Comparison of ENCODE assay signal across 8 cellular contexts in the genomic region with DNA sequence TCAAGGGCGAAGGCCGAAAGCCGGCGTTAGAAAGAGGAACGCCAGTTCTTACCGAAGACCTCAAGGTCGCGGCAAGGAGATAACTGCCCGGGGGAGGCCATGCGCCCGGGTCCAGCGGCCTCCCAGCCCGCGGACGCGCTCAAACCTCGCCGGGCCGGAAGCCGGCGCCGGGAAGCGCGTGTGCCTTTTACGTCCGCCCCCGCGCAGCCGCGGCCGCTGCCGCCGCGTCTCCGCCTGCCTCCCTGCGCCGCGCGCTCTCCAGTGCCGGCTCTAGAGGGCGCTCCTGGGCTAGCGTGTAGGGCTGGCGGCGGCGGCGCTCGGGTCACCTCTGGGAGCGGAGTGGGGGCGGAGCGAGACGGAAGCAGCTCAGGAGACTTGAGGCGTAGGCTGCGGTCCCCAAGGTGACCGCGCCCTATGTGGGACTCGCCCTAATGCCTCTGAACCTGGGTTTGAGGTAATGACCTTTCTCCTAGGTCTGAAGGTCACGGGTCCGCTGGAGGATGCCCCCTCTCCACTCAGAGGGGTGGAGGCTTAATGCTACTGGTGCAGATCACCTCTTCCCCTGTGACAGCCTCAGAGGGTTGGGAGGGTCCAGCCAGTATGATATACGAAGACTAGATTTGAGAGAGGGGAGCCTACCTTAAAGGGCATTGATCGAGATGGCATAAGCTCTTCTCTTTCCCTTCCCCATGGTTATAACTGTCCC.
DNase-seq lines count a peak whose midpoint lies in the region; ATAC-seq and TF ChIP-seq lines count a peak whose summit lies in the region.

No MANE protein-coding gene starts in this region.

- peak overlapping the region; percentile 89 for H3K27ac Mint-ChIP-seq in central memory CD8-positive, alpha-beta T cell (ENCODE audit: low read depth)

- peak overlapping the region; percentile 91 for H3K4me3 Mint-ChIP-seq in central memory CD8-positive, alpha-beta T cell

- peaks cover 16% of the 10 kb centered on the region for H3K36me3 Mint-ChIP-seq in central memory CD8-positive, alpha-beta T cell (ENCODE audit: insufficient read depth)

- POLR2A ChIA-PET in AG04449 (lab: Yijun Ruan, JAX): interaction anchor here (1.1 kb wide), 2 partner anchors 14 to 43 kb away, joined by 3 to 5 read pairs; no protein-coding TSS in a partner anchor

- peaks cover 10% of the 10 kb centered on the region for H3K4me1 Mint-ChIP-seq in central memory CD8-positive, alpha-beta T cell

- peak overlapping the region; percentile 77 for H3K4me3 ChIP-seq in AG04449 (ENCODE audit: low read depth, low read length)

- CTCF ChIA-PET in AG04449 (lab: Yijun Ruan, JAX): interaction anchor here (0.6 to 3.0 kb wide), 14 partner anchors 9 to 322 kb away, joined by 3 to 24 read pairs (median 3); a partner anchor contains a TSS

- DNase-seq in AG04449 (ENCODE audit: low read depth, low spot score) (no peak), NCI-H2196 treated with DMSO at 0.1 percent for 48 hours (lab: John Stamatoyannopoulos, UW; ENCODE audit: unreplicated experiment) (peak; percentile 55), kidney tubule cell (ENCODE audit: low spot score) (peak; percentile 83)
- DNase-seq in central memory CD8-positive, alpha-beta T cell (ENCODE audit: low spot score in 2 of 2): peak; percentile 79 to 81
- DNase-seq in stimulated activated CD4-positive, alpha-beta T cell treated with anti-CD3 and anti-CD28 coated beads, Interleukin-1b, Interleukin-23, amount 100 ng/mL, for 1 hour (ENCODE audit: low read depth in 2 of 2): peak; percentile 69 to 77

- peak; percentile 63 for ATAC-seq in GM18861 (IDR thresholded peaks at IDR 0.05; ENCODE audit: unreplicated experiment)
- ATAC-seq in HG03097 (IDR thresholded peaks at IDR 0.05; ENCODE audit: low FRiP score, unreplicated experiment): peak; percentile 75
- peak; percentile 66 to 68 for ATAC-seq in activated CD4-positive, CD25-positive, alpha-beta regulatory T cell treated with anti-CD3 and anti-CD28 coated beads, Interleukin-2, amount 50 U/mL, for 24 hours
- peak; percentile 77 for ATAC-seq in central memory CD8-positive, alpha-beta T cell (replicated peaks; ENCODE audit: extremely low read depth, poor library complexity, severe bottlenecking)

- no peaks in the 10 kb centered on the region for H3K27me3 Mint-ChIP-seq in central memory CD8-positive, alpha-beta T cell

- no peaks in the 10 kb centered on the region for H3K9me3 Mint-ChIP-seq in central memory CD8-positive, alpha-beta T cell

- peak; percentile 83 for TF ChIP-seq CTCF in AG04449 (IDR thresholded peaks at IDR 0.05; ENCODE audit: insufficient read depth, low read length, missing control alignments)
